ENCODE assay signal across 18 cellular contexts in the genomic region with DNA sequence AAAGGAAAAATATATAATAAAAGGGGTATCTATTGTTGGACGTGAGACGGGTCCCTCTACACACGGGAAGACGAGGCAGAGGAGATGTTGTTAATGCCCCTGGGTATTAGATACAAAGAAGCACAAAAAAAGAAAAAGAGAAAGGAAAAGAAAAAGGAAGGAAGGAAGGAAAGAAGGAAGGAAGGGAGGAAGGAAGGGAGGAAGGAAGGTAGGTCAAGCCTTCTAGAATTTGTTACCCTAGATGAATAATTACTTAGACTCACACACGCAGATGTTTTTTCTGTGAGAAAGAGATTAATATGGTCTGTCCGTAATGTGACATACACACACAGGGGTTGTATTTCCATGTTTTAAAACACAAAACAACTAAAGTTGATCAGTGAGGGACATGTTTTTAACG.
DNase-seq lines count a peak whose midpoint lies in the region; ATAC-seq lines count a peak whose summit lies in the region.
"Had no signal": no experiment of that assay in that cellular context is flagged by ENCODE, and none has a peak within 500 bp of the region (broad histone marks: within the 10 kb centered on the region; RNA-seq: fewer than 3 reads in every experiment).

No MANE protein-coding gene starts in this region.

- peaks cover 38% of the 10 kb centered on the region for H3K36me3 Mint-ChIP-seq in activated naive CD4-positive, alpha-beta T cell treated with anti-CD3 and anti-CD28 coated beads, Interleukin-2, amount 10 ng/mL, durations not matched to agents 7 days and 5 days
- H3K36me3 Mint-ChIP-seq in central memory CD8-positive, alpha-beta T cell (ENCODE audit: insufficient read depth): peaks cover 38% of the 10 kb centered on the region
- H3K36me3 Mint-ChIP-seq in stimulated activated naive B cell treated with anti-CD40 and anti-IgM and Interleukin-4, amounts not matched to agents 10 μg/mL and 1 μg/mL and 100 μg/mL, for 72 hours: peaks cover 0 to 18% of the 10 kb centered on the region in 2 donors
- H3K36me3 Mint-ChIP-seq: mesothelial cell of epicardium had no signal

- no peak for ATAC-seq in central memory CD8-positive, alpha-beta T cell (replicated peaks; ENCODE audit: extremely low read depth, poor library complexity, severe bottlenecking)
- ATAC-seq in stimulated activated naive B cell treated with anti-CD40 and anti-IgM and Interleukin-4, amounts not matched to agents 10 μg/mL and 1 μg/mL and 100 μg/mL, for 72 hours (replicated peaks): no peak
- no peak for ATAC-seq in HG03039 (IDR thresholded peaks at IDR 0.05; ENCODE audit: unreplicated experiment)
- ATAC-seq: activated CD4-positive, alpha-beta T cell treated with anti-CD3 and anti-CD28 coated beads for 36 hours; CD8-positive, alpha-beta T cell; psoas muscle had no signal

- H3K27me3 Mint-ChIP-seq in activated naive CD4-positive, alpha-beta T cell treated with anti-CD3 and anti-CD28 coated beads, Interleukin-2, amount 10 ng/mL, durations not matched to agents 7 days and 5 days: peaks cover 27% of the 10 kb centered on the region
- no peaks in the 10 kb centered on the region for H3K27me3 Mint-ChIP-seq in central memory CD8-positive, alpha-beta T cell
- peaks cover 16 to 21% of the 10 kb centered on the region in 2 donors for H3K27me3 Mint-ChIP-seq in stimulated activated naive B cell treated with anti-CD40 and anti-IgM and Interleukin-4, amounts not matched to agents 10 μg/mL and 1 μg/mL and 100 μg/mL, for 72 hours

- no peak for DNase-seq in activated naive CD4-positive, alpha-beta T cell treated with anti-CD3 and anti-CD28 coated beads, Interleukin-2, amount 10 ng/mL, durations not matched to agents 7 days and 5 days
- DNase-seq in activated naive CD4-positive, alpha-beta T cell treated with anti-CD3 and anti-CD28 coated beads, Interleukin-2, amount 50 U/mL, for 16 hours: no peak
- DNase-seq in NCI-H2227 (lab: John Stamatoyannopoulos, UW; ENCODE audit: unreplicated experiment) (peak; percentile 3), DMS53 treated with DMSO at 0.1 percent for 48 hours (lab: John Stamatoyannopoulos, UW; ENCODE audit: unreplicated experiment) (no peak), LoVo (ENCODE audit: low spot score) (no peak)
- DNase-seq in central memory CD8-positive, alpha-beta T cell (ENCODE audit: low spot score in 2 of 2): no peak
- no peak for DNase-seq in stimulated activated naive B cell treated with anti-CD40 and anti-IgM and Interleukin-4, amounts not matched to agents 10 μg/mL and 1 μg/mL and 100 μg/mL, for 72 hours
- DNase-seq: activated CD4-positive, alpha-beta T cell treated with anti-CD3 and anti-CD28 coated beads for 36 hours; CD8-positive, alpha-beta T cell; GM23248; NCI-H1048; psoas muscle; RPMI8226; stimulated activated CD4-positive, alpha-beta T cell treated with anti-CD3 and anti-CD28 coated beads, Interleukin-1b, Interleukin-23, amount 100 ng/mL, for 48 hours; stimulated activated naive CD4-positive, alpha-beta T cell treated with Interleukin-2 at 50 U/mL for 16 hours; tibial artery had no signal

- H3K27ac Mint-ChIP-seq in activated naive CD4-positive, alpha-beta T cell treated with anti-CD3 and anti-CD28 coated beads, Interleukin-2, amount 10 ng/mL, durations not matched to agents 7 days and 5 days: peak overlapping the region; percentile 76
- no peak overlapping the region for H3K27ac Mint-ChIP-seq in central memory CD8-positive, alpha-beta T cell (ENCODE audit: low read depth)
- peak overlapping the region; percentile 93 for H3K27ac Mint-ChIP-seq in stimulated activated naive B cell treated with anti-CD40 and anti-IgM and Interleukin-4, amounts not matched to agents 10 μg/mL and 1 μg/mL and 100 μg/mL, for 72 hours
- H3K27ac Mint-ChIP-seq: activated CD4-positive, alpha-beta T cell treated with anti-CD3 and anti-CD28 coated beads for 36 hours; CD8-positive, alpha-beta T cell; mesothelial cell of epicardium had no signal

- CTCF ChIA-PET in activated naive CD4-positive, alpha-beta T cell treated with anti-CD3 and anti-CD28 coated beads, Interleukin-2, amount 10 ng/mL, durations not matched to agents 7 days and 5 days (lab: Charles Lee): interaction anchor here (1.4 kb wide), 1 partner anchor 1303 kb away, joined by 3 read pairs; no protein-coding TSS in a partner anchor

- H3K9me3 Mint-ChIP-seq in activated naive CD4-positive, alpha-beta T cell treated with anti-CD3 and anti-CD28 coated beads, Interleukin-2, amount 10 ng/mL, durations not matched to agents 7 days and 5 days: peaks cover 13% of the 10 kb centered on the region
- H3K9me3 Mint-ChIP-seq in central memory CD8-positive, alpha-beta T cell: peaks cover 5% of the 10 kb centered on the region
- peaks cover 5 to 9% of the 10 kb centered on the region in 2 donors for H3K9me3 Mint-ChIP-seq in stimulated activated naive B cell treated with anti-CD40 and anti-IgM and Interleukin-4, amounts not matched to agents 10 μg/mL and 1 μg/mL and 100 μg/mL, for 72 hours
- H3K9me3 Mint-ChIP-seq: mesothelial cell of epicardium had no signal

- no peak overlapping the region for H3K4me3 Mint-ChIP-seq in activated naive CD4-positive, alpha-beta T cell treated with anti-CD3 and anti-CD28 coated beads, Interleukin-2, amount 10 ng/mL, durations not matched to agents 7 days and 5 days
- peak overlapping the region; percentile 15 for H3K4me3 Mint-ChIP-seq in central memory CD8-positive, alpha-beta T cell
- peak overlapping the region in 1 of 2 donors; percentile 71 for H3K4me3 Mint-ChIP-seq in stimulated activated naive B cell treated with anti-CD40 and anti-IgM and Interleukin-4, amounts not matched to agents 10 μg/mL and 1 μg/mL and 100 μg/mL, for 72 hours
- H3K4me3 Mint-ChIP-seq: CD8-positive, alpha-beta T cell had no signal

- H3K4me1 Mint-ChIP-seq in activated naive CD4-positive, alpha-beta T cell treated with anti-CD3 and anti-CD28 coated beads, Interleukin-2, amount 10 ng/mL, durations not matched to agents 7 days and 5 days: peaks cover 53% of the 10 kb centered on the region
- H3K4me1 Mint-ChIP-seq in central memory CD8-positive, alpha-beta T cell: peaks cover 13% of the 10 kb centered on the region
- peaks cover 5 to 21% of the 10 kb centered on the region in 2 donors for H3K4me1 Mint-ChIP-seq in stimulated activated naive B cell treated with anti-CD40 and anti-IgM and Interleukin-4, amounts not matched to agents 10 μg/mL and 1 μg/mL and 100 μg/mL, for 72 hours
